In genomic region chr12:18752280-18752920, GRCh38 we compare ENCODE assay signal across 12 cellular contexts. TPM values are rescaled to one million over a fixed set of nuclear protein-coding genes. Genes with fewer than 3 reads are reported as not detected.
A peak's percentile ranks its signal among the peaks of the same experiment; 100 is the strongest.
DNase-seq lines count a peak whose midpoint lies in the region; TF ChIP-seq lines count a peak whose summit lies in the region.
"Had no signal": no experiment of that assay in that cellular context is flagged by ENCODE, and none has a peak within 500 bp of the region (broad histone marks: within the 10 kb centered on the region; RNA-seq: fewer than 3 reads in every experiment).

No MANE protein-coding gene starts in this region.

- no peaks in the 10 kb centered on the region for H3K27me3 Mint-ChIP-seq in HFFc6 (ENCODE audit: insufficient read depth)

- no peaks in the 10 kb centered on the region for H3K36me3 Mint-ChIP-seq in HFFc6 (ENCODE audit: low read depth)

- peak overlapping the region; percentile 87 for H3K27ac ChIP-seq in ACC112 (ENCODE audit: low read depth, low read length)
- H3K27ac ChIP-seq in tibial nerve: no peak overlapping the region
- H3K27ac ChIP-seq: C4-2B had no signal

- TF ChIP-seq POLR2A in tibial nerve (IDR thresholded peaks at IDR 0.05): no peak

- no peaks in the 10 kb centered on the region for H3K9me3 Mint-ChIP-seq in HFFc6

- no peak overlapping the region for H3K4me3 Mint-ChIP-seq in HFFc6
- H3K4me3 Mint-ChIP-seq: activated CD8-positive, alpha-beta T cell treated with anti-CD3 and anti-CD28 coated beads, Interleukin-2, amount 10 ng/mL, durations not matched to agents 7 days and 5 days had no signal

- H3K27me3 ChIP-seq in ACC112 (ENCODE audit: insufficient read depth, low read length) (no peaks in the 10 kb centered on the region), tibial nerve (no peaks in the 10 kb centered on the region)

- TF ChIP-seq EP300 in tibial nerve (IDR thresholded peaks at IDR 0.05): no peak

- TF ChIP-seq CTCF in HFFc6 (IDR thresholded peaks at IDR 0.05) (no peak), GM10266 (IDR thresholded peaks at IDR 0.05; ENCODE audit: control insufficient read depth, insufficient read depth, low read depth, missing control alignments) (no peak), tibial nerve (IDR thresholded peaks at IDR 0.05) (no peak)

- peak overlapping the region; percentile 55; the same call in 1 of the 2 replicates for H3K4me3 ChIP-seq in ACC112 (ENCODE audit: low read depth, low read length)
- H3K4me3 ChIP-seq in tibial nerve: no peak overlapping the region

- DNase-seq in HFFc6 (peak; percentile 79), brain pericyte (ENCODE audit: low read depth, low spot score) (peak; percentile 55), iPS-NIHi11 (ENCODE audit: low spot score) (peak; percentile 29), GF-D8 (lab: John Stamatoyannopoulos, UW) (no peak), NCI-H2029 (lab: John Stamatoyannopoulos, UW) (no peak), GM10266 (ENCODE audit: extremely low spot score) (no peak), tibial nerve (ENCODE audit: low spot score in 2 of 2) (no peak)
- DNase-seq: activated CD8-positive, alpha-beta T cell treated with anti-CD3 and anti-CD28 coated beads, Interleukin-2, amount 10 ng/mL, durations not matched to agents 7 days and 5 days; cerebellar nuclear complex; stimulated activated CD4-positive, alpha-beta T cell treated with anti-CD3 and anti-CD28 coated beads, Interleukin-4, amount 100 ng/mL, for 1 hour had no signal

- no peaks in the 10 kb centered on the region for H3K9me3 ChIP-seq in tibial nerve

- peaks cover 74% of the 10 kb centered on the region for H3K4me1 Mint-ChIP-seq in HFFc6 (ENCODE audit: low read depth)

- peak overlapping the region; percentile 68 for H3K27ac Mint-ChIP-seq in HFFc6
- H3K27ac Mint-ChIP-seq: activated CD8-positive, alpha-beta T cell treated with anti-CD3 and anti-CD28 coated beads, Interleukin-2, amount 10 ng/mL, durations not matched to agents 7 days and 5 days had no signal

- H3K79me2 ChIP-seq in ACC112 (ENCODE audit: control insufficient read depth, insufficient read depth, low read length, unreplicated experiment): no peaks in the 10 kb centered on the region

- H3K36me3 ChIP-seq in ACC112 (ENCODE audit: insufficient read depth, low read length) (no peaks in the 10 kb centered on the region), tibial nerve (no peaks in the 10 kb centered on the region)

- H2AFZ ChIP-seq in ACC112 (ENCODE audit: low read length, unreplicated experiment): peak overlapping the region; percentile 49

- 42 to 51% methylated on average over 6 of the region's 6 CpGs for WGBS in tibial nerve, 2 donors

- H3K4me1 ChIP-seq in ACC112 (ENCODE audit: control insufficient read depth, insufficient read depth, low read length, unreplicated experiment): peaks cover 66% of the 10 kb centered on the region
- H3K4me1 ChIP-seq in tibial nerve: no peaks in the 10 kb centered on the region

RNA-seq across cellular contexts. Expression of gene CAPZA3, which starts 14.5 kb away (rescaled TPM):
- not detected for total RNA-seq in HFFc6 (2021; fragmentation: NEBNext Ultra II Directional; extraction: Animal tissue kit (Norgen Biotek cat#: 25700))
- not detected for total RNA-seq in tibial nerve
- total RNA-seq: activated CD8-positive, alpha-beta T cell treated with anti-CD3 and anti-CD28 coated beads, Interleukin-2, amount 10 ng/mL, durations not matched to agents 7 days and 5 days had no signal

RNA-seq across cellular contexts. Expression of gene PLCZ1, which starts 14.6 kb away (rescaled TPM):
- total RNA-seq in HFFc6 (2021; fragmentation: NEBNext Ultra II Directional; extraction: Animal tissue kit (Norgen Biotek cat#: 25700)): not detected
- not detected for total RNA-seq in tibial nerve
- total RNA-seq: activated CD8-positive, alpha-beta T cell treated with anti-CD3 and anti-CD28 coated beads, Interleukin-2, amount 10 ng/mL, durations not matched to agents 7 days and 5 days had no signal

Comparison
In these comparisons a context has a peak if more than half of its experiments do, and no peak if none do; other contexts are left out.
1. DNase-seq: peak in HFFc6 (single experiment), brain pericyte (single experiment) and iPS-NIHi11 (single experiment); none in GF-D8 (single experiment), NCI-H2029 (single experiment), GM10266 (single experiment) and tibial nerve (0 of 2).